Comparison of ENCODE assay signal across 15 cellular contexts in the genomic region with DNA sequence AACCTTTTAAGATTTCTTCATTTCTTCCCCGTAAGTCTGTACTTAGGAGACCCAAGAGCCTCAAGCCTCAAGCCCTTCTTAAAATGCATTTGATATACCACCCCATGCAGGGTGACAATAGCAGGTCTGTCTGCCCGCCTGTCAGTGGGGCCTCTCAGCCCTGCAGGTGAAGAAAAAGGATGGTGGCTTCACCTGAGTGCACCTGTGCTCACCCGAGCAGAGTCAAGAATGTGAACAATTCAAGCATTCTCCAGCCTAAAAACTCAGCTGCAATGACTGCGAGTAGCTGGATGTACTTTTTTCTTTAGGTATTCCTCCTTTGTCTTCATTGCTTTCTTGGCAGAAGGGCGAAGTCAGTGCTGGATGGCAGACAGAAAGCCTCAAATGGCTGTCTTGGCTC.
DNase-seq lines count a peak whose midpoint lies in the region; ATAC-seq and TF ChIP-seq lines count a peak whose summit lies in the region.
"Had no signal": no experiment of that assay in that cellular context is flagged by ENCODE, and none has a peak within 500 bp of the region (broad histone marks: within the 10 kb centered on the region; RNA-seq: fewer than 3 reads in every experiment).

No MANE protein-coding gene starts in this region.

- no peaks in the 10 kb centered on the region for H3K36me3 ChIP-seq in WERI-Rb-1

- H3K27ac ChIP-seq in WERI-Rb-1 = peak overlapping the region; percentile 39
- H3K27ac ChIP-seq: 22Rv1, HL-60 had no signal

- no peaks in the 10 kb centered on the region for H3K27me3 ChIP-seq in WERI-Rb-1 (ENCODE audit: insufficient read depth, low read depth, severe bottlenecking)

- DNase-seq in DMS79 treated with DMSO at 0.1 percent for 48 hours (lab: John Stamatoyannopoulos, UW) = peak; percentile 40
- no peak for DNase-seq in DMS79 (lab: John Stamatoyannopoulos, UW)
- peak; percentile 23 for DNase-seq in WERI-Rb-1
- peak; percentile 16 for DNase-seq in kidney tubule cell (ENCODE audit: low spot score)
- no peak for DNase-seq in kidney glomerular epithelial cell (lab: John Stamatoyannopoulos, UW)
- DNase-seq: CD8-positive, alpha-beta T cell; GF-D8; GOT3; HCEC 1CT; HFFc6; KBM-7 had no signal

- H3K4me3 ChIP-seq in WERI-Rb-1 (ENCODE audit: low read depth, low read length) = peak overlapping the region; percentile 10; the same call in 1 of the 2 replicates

- no peak for TF ChIP-seq CTCF in WERI-Rb-1 (IDR thresholded peaks at IDR 0.05; ENCODE audit: low read depth, low read length)

- no peak for ATAC-seq in HG03139 (IDR thresholded peaks at IDR 0.05; ENCODE audit: unreplicated experiment)
- no peak for ATAC-seq in GM18861 (IDR thresholded peaks at IDR 0.05; ENCODE audit: unreplicated experiment)
- ATAC-seq: CD8-positive, alpha-beta T cell had no signal

- H3K9me3 ChIP-seq in WERI-Rb-1 (ENCODE audit: severe bottlenecking) = peaks cover 4% of the 10 kb centered on the region

Comparison
In these comparisons a context has a peak if more than half of its experiments do, and no peak if none do; other contexts are left out.
1. DNase-seq: peak in DMS79 treated with DMSO at 0.1 percent for 48 hours (single experiment), WERI-Rb-1 (single experiment) and kidney tubule cell (single experiment); none in DMS79 (single experiment) and kidney glomerular epithelial cell (single experiment).